1 cellular context compared by ENCODE assay signal in genomic region chr6:27214126-27214601, GRCh38.
TF ChIP-seq lines count a peak whose summit lies in the region.

No MANE protein-coding gene starts in this region.

TF ChIP-seq in HepG2, 621 proteins besides CTCF, POLR2A, EP300 and RAD21:
- TF ChIP-seq RXRA (CRISPR knock-in tag; IDR thresholded peaks at IDR 0.05) (no peak), FOXA1 (IDR thresholded peaks at IDR 0.05) (no peak), FOXA1 (CRISPR knock-in tag; IDR thresholded peaks at IDR 0.05) (no peak), ZFP37 (CRISPR knock-in tag; IDR thresholded peaks at IDR 0.05; ENCODE audit: borderline replicate concordance) (no peak), PAX8 (CRISPR knock-in tag; IDR thresholded peaks at IDR 0.05; ENCODE audit: borderline replicate concordance) (no peak)
